In genomic region chr3:189109145-189109544, GRCh38 we compare ENCODE assay signal across 33 cellular contexts.
"Had no signal": no experiment of that assay in that cellular context is flagged by ENCODE, and none has a peak within 500 bp of the region (broad histone marks: within the 10 kb centered on the region; RNA-seq: fewer than 3 reads in every experiment).

No MANE protein-coding gene starts in this region.

- H3K4me3 Mint-ChIP-seq: activated CD4-positive, alpha-beta memory T cell treated with anti-CD3 and anti-CD28 coated beads, Interleukin-2, amount 10 ng/mL, durations not matched to agents 7 days and 5 days; activated CD4-positive, alpha-beta T cell treated with anti-CD3 and anti-CD28 coated beads, Interleukin-2, amount 10 ng/mL, durations not matched to agents 7 days and 5 days; activated T-cell treated with anti-CD3 and anti-CD28 coated beads, Interleukin-2, amount 50 U/mL, for 24 hours; activated T-helper 17 cell treated with anti-CD3 and anti-CD28 coated beads, Interleukin-2, amount 50 U/mL, for 72 hours; central memory CD8-positive, alpha-beta T cell; dendritic cell treated with granulocyte-macrophage colony-stimulating factor and Interleukin-4, amounts not matched to agents 40 ng/mL and 50 ng/mL, for 4 days; endodermal cell; naive B cell; stimulated activated memory B cell treated with anti-CD40 and anti-IgM and Interleukin-4, amounts not matched to agents 10 μg/mL and 1 μg/mL and 100 μg/mL, for 72 hours; stimulated activated naive CD8-positive, alpha-beta T cell treated with anti-CD3 and anti-CD28 coated beads, Interleukin-15, amount 100 ng/mL, for 72 hours; T-helper 17 cell had no signal

- H3K27me3 Mint-ChIP-seq: central memory CD8-positive, alpha-beta T cell; stimulated activated memory B cell treated with anti-CD40 and anti-IgM and Interleukin-4, amounts not matched to agents 10 μg/mL and 1 μg/mL and 100 μg/mL, for 72 hours had no signal

- H3K4me1 Mint-ChIP-seq: activated CD4-positive, alpha-beta memory T cell treated with anti-CD3 and anti-CD28 coated beads, Interleukin-2, amount 10 ng/mL, durations not matched to agents 7 days and 5 days; activated CD4-positive, alpha-beta T cell treated with anti-CD3 and anti-CD28 coated beads, Interleukin-2, amount 10 ng/mL, durations not matched to agents 7 days and 5 days; activated T-helper 17 cell treated with anti-CD3 and anti-CD28 coated beads, Interleukin-2, amount 50 U/mL, for 72 hours; central memory CD8-positive, alpha-beta T cell; endodermal cell; naive B cell; stimulated activated memory B cell treated with anti-CD40 and anti-IgM and Interleukin-4, amounts not matched to agents 10 μg/mL and 1 μg/mL and 100 μg/mL, for 72 hours; stimulated activated naive CD8-positive, alpha-beta T cell treated with anti-CD3 and anti-CD28 coated beads, Interleukin-15, amount 100 ng/mL, for 72 hours had no signal

- H3K27ac ChIP-seq: esophagus muscularis mucosa, pancreas, prostate gland, sigmoid colon, suprapubic skin, tibial nerve, WERI-Rb-1 had no signal

- ATAC-seq: activated T-helper 17 cell treated with anti-CD3 and anti-CD28 coated beads, Interleukin-2, amount 50 U/mL, for 72 hours; left cardiac atrium; pancreas; stimulated activated memory B cell treated with anti-CD40 and anti-IgM and Interleukin-4, amounts not matched to agents 10 μg/mL and 1 μg/mL and 100 μg/mL, for 72 hours; stimulated activated naive CD8-positive, alpha-beta T cell treated with anti-CD3 and anti-CD28 coated beads, Interleukin-15, amount 100 ng/mL, for 72 hours; T-helper 17 cell had no signal

- H3K9me3 Mint-ChIP-seq: activated CD4-positive, alpha-beta memory T cell treated with anti-CD3 and anti-CD28 coated beads, Interleukin-2, amount 10 ng/mL, durations not matched to agents 7 days and 5 days; activated CD4-positive, alpha-beta T cell treated with anti-CD3 and anti-CD28 coated beads, Interleukin-2, amount 10 ng/mL, durations not matched to agents 7 days and 5 days; activated T-helper 17 cell treated with anti-CD3 and anti-CD28 coated beads, Interleukin-2, amount 50 U/mL, for 72 hours; central memory CD8-positive, alpha-beta T cell; dendritic cell treated with granulocyte-macrophage colony-stimulating factor and Interleukin-4, amounts not matched to agents 40 ng/mL and 50 ng/mL, for 4 days; stimulated activated memory B cell treated with anti-CD40 and anti-IgM and Interleukin-4, amounts not matched to agents 10 μg/mL and 1 μg/mL and 100 μg/mL, for 72 hours; stimulated activated naive CD8-positive, alpha-beta T cell treated with anti-CD3 and anti-CD28 coated beads, Interleukin-15, amount 100 ng/mL, for 72 hours had no signal

- H3K27me3 ChIP-seq: esophagus muscularis mucosa, pancreas, sigmoid colon, suprapubic skin, tibial nerve, uterus had no signal

- H3K4me1 ChIP-seq: esophagus muscularis mucosa, pancreas, prostate gland, sigmoid colon, suprapubic skin, tibial nerve, uterus had no signal

- H3K9me3 ChIP-seq: pancreas, prostate gland, suprapubic skin, uterus had no signal

- H3K27ac Mint-ChIP-seq: activated CD4-positive, alpha-beta memory T cell treated with anti-CD3 and anti-CD28 coated beads, Interleukin-2, amount 10 ng/mL, durations not matched to agents 7 days and 5 days; activated CD4-positive, alpha-beta T cell treated with anti-CD3 and anti-CD28 coated beads, Interleukin-2, amount 10 ng/mL, durations not matched to agents 7 days and 5 days; activated T-cell treated with anti-CD3 and anti-CD28 coated beads, Interleukin-2, amount 50 U/mL, for 24 hours; activated T-helper 17 cell treated with anti-CD3 and anti-CD28 coated beads, Interleukin-2, amount 50 U/mL, for 72 hours; dendritic cell treated with granulocyte-macrophage colony-stimulating factor and Interleukin-4, amounts not matched to agents 40 ng/mL and 50 ng/mL, for 4 days; endodermal cell; naive B cell; stimulated activated memory B cell treated with anti-CD40 and anti-IgM and Interleukin-4, amounts not matched to agents 10 μg/mL and 1 μg/mL and 100 μg/mL, for 72 hours; T-helper 17 cell had no signal

- DNase-seq: activated CD4-positive, alpha-beta memory T cell treated with anti-CD3 and anti-CD28 coated beads, Interleukin-2, amount 10 ng/mL, durations not matched to agents 7 days and 5 days; activated CD4-positive, alpha-beta T cell treated with anti-CD3 and anti-CD28 coated beads for 1 hour; activated CD4-positive, alpha-beta T cell treated with anti-CD3 and anti-CD28 coated beads, Interleukin-2, amount 10 ng/mL, durations not matched to agents 7 days and 5 days; activated CD8-positive, alpha-beta memory T cell treated with anti-CD3 and anti-CD28 coated beads, Interleukin-2, amount 50 U/mL, for 48 hours; activated gamma-delta T cell treated with Interleukin-2 at 50 U/mL for 16 hours; activated naive CD4-positive, alpha-beta T cell treated with anti-CD3 and anti-CD28 coated beads, Interleukin-2, amount 50 U/mL, for 16 hours; activated T-cell treated with anti-CD3 and anti-CD28 coated beads, Interleukin-2, amount 50 U/mL, for 24 hours; amniotic stem cell; endodermal cell; foreskin melanocyte; left cardiac atrium; mammary epithelial cell; naive B cell; nucleus accumbens; pancreas; sigmoid colon; small intestine; stimulated activated CD4-positive, alpha-beta T cell treated with anti-CD3 and anti-CD28 coated beads, Interleukin-1b, Interleukin-23, amount 100 ng/mL, for 48 hours; stimulated activated CD4-positive, alpha-beta T cell treated with anti-CD3 and anti-CD28 coated beads, Interleukin-4, amount 100 ng/mL, for 4 hours; stimulated activated CD8-positive, alpha-beta memory T cell treated with anti-CD3 and anti-CD28 coated beads, Interleukin-4, amount 100 ng/mL, for 48 hours; stimulated activated naive CD8-positive, alpha-beta T cell treated with anti-CD3 and anti-CD28 coated beads, Interleukin-15, amount 100 ng/mL, for 72 hours; T-helper 17 cell; T1000; uterus; WERI-Rb-1 had no signal

- H3K4me3 ChIP-seq: esophagus muscularis mucosa, pancreas, prostate gland, sigmoid colon, suprapubic skin, tibial nerve, uterus had no signal

- H3K36me3 Mint-ChIP-seq: naive B cell; stimulated activated memory B cell treated with anti-CD40 and anti-IgM and Interleukin-4, amounts not matched to agents 10 μg/mL and 1 μg/mL and 100 μg/mL, for 72 hours had no signal

- H3K36me3 ChIP-seq: esophagus muscularis mucosa, pancreas, prostate gland, sigmoid colon, suprapubic skin, tibial nerve, uterus, WERI-Rb-1 had no signal
